Comparison of ENCODE assay signal across 9 cellular contexts in genomic region chr2:12931211-12931844, GRCh38.
DNase-seq lines count a peak whose midpoint lies in the region; ATAC-seq and TF ChIP-seq lines count a peak whose summit lies in the region.
"Had no signal": no experiment of that assay in that cellular context is flagged by ENCODE, and none has a peak within 500 bp of the region (broad histone marks: within the 10 kb centered on the region; RNA-seq: fewer than 3 reads in every experiment).

No MANE protein-coding gene starts in this region.

- 36 to 40% methylated on average over 2 to 4 of the region's 4 CpGs for WGBS in endodermal cell (ENCODE audit: insufficient coverage in 1 of 2, insufficient read length in 1 of 2), 2 experiments

- H3K27me3 Mint-ChIP-seq in endodermal cell (ENCODE audit: insufficient read depth) (peaks cover 20% of the 10 kb centered on the region), mesothelial cell of epicardium (ENCODE audit: low read depth) (peaks cover 1% of the 10 kb centered on the region)

- H3K27ac Mint-ChIP-seq in endodermal cell, result no peak overlapping the region
- no peak overlapping the region for H3K27ac Mint-ChIP-seq in mesothelial cell of epicardium
- H3K27ac Mint-ChIP-seq: CD8-positive, alpha-beta memory T cell had no signal

- CTCF ChIA-PET in OCI-LY7 (lab: Charles Lee; ENCODE audit: unreplicated experiment), result no interaction called here

- no peaks in the 10 kb centered on the region for H3K79me2 ChIP-seq in OCI-LY7 (ENCODE audit: insufficient read depth, low read depth, low read length)

- no peak overlapping the region for H3K4me2 ChIP-seq in OCI-LY7 (ENCODE audit: low read length)

- no peaks in the 10 kb centered on the region for H3K9me3 ChIP-seq in OCI-LY7 (ENCODE audit: low read length)
- H3K9me3 ChIP-seq in endodermal cell (ENCODE audit: control insufficient read depth, low read length), result no peaks in the 10 kb centered on the region

- no peak overlapping the region for H3K9ac ChIP-seq in endodermal cell (ENCODE audit: extremely low read depth, low read length, poor library complexity, severe bottlenecking)

- H3K27me3 ChIP-seq in endodermal cell (ENCODE audit: control insufficient read depth, insufficient read depth, low read length, poor library complexity, severe bottlenecking), result peaks cover 39% of the 10 kb centered on the region

- H3K9me2 ChIP-seq in OCI-LY7 (ENCODE audit: insufficient read depth, low read length), result no peaks in the 10 kb centered on the region

- no peak overlapping the region for H3K27ac ChIP-seq in OCI-LY7 (ENCODE audit: low read depth, low read length, poor library complexity, severe bottlenecking)
- no peak overlapping the region for H3K27ac ChIP-seq in endodermal cell (ENCODE audit: low read depth, low read length)

- no peaks in the 10 kb centered on the region for H4K20me1 ChIP-seq in OCI-LY7 (ENCODE audit: insufficient read depth, low read length)

- TF ChIP-seq CTCF in OCI-LY7 (conservative IDR thresholded peaks at IDR 0.05; ENCODE audit: low read length) (peak; percentile 88), endodermal cell (conservative IDR thresholded peaks at IDR 0.05) (peak; percentile 91), mesothelial cell of epicardium (IDR thresholded peaks at IDR 0.05; ENCODE audit: unreplicated experiment) (peak; percentile 44)

- H3K36me3 ChIP-seq in OCI-LY7 (ENCODE audit: insufficient read depth, low read length) (no peaks in the 10 kb centered on the region), endodermal cell (ENCODE audit: control insufficient read depth, insufficient read depth, low read length) (no peaks in the 10 kb centered on the region)

- BruUV-seq in OCI-LY7 (replicated peaks; lab: Mats Ljungman, UMichigan), result no TSS peak

- intact Hi-C loops in OCI-LY7 (cut with micrococcal nuclease; ENCODE audit: unreplicated experiment), result loop anchor here (1.0 to 2.0 kb wide), 3 partner anchors 215 to 1103 kb away; partner anchors contain the start of gene TRIB2

- H3K9me3 Mint-ChIP-seq in endodermal cell, result peaks cover 2% of the 10 kb centered on the region
- H3K9me3 Mint-ChIP-seq in mesothelial cell of epicardium, result no peaks in the 10 kb centered on the region
- H3K9me3 Mint-ChIP-seq: CD8-positive, alpha-beta memory T cell had no signal

- H3K4me3 Mint-ChIP-seq in endodermal cell (no peak overlapping the region), mesothelial cell of epicardium (no peak overlapping the region)
- H3K4me3 Mint-ChIP-seq: CD8-positive, alpha-beta memory T cell had no signal

- H3K4me1 ChIP-seq in OCI-LY7 (ENCODE audit: insufficient read depth, low read length, poor library complexity, severe bottlenecking) (peaks cover 22% of the 10 kb centered on the region), endodermal cell (ENCODE audit: control insufficient read depth, insufficient read depth, low read length) (peaks cover 3% of the 10 kb centered on the region)

- H3K36me3 Mint-ChIP-seq in endodermal cell (ENCODE audit: low read depth), result no peaks in the 10 kb centered on the region
- H3K36me3 Mint-ChIP-seq in mesothelial cell of epicardium, result no peaks in the 10 kb centered on the region
- H3K36me3 Mint-ChIP-seq: CD8-positive, alpha-beta memory T cell had no signal

- POLR2A ChIA-PET in OCI-LY7 (lab: Charles Lee), result interaction anchor here (0.6 kb wide), 1 partner anchor 89 kb away, joined by 3 read pairs; no protein-coding TSS in a partner anchor

- peak; percentile 65 for ATAC-seq in HG03095 (IDR thresholded peaks at IDR 0.05; ENCODE audit: unreplicated experiment)
- ATAC-seq in HG02840 (IDR thresholded peaks at IDR 0.05; ENCODE audit: low FRiP score, unreplicated experiment), result no peak

- H3K4me3 ChIP-seq in OCI-LY7 (ENCODE audit: low read depth, low read length, poor library complexity, severe bottlenecking), result no peak overlapping the region
- H3K4me3 ChIP-seq in endodermal cell (ENCODE audit: low read length), result no peak overlapping the region

- H3K4me1 Mint-ChIP-seq in endodermal cell (peaks cover 12% of the 10 kb centered on the region), mesothelial cell of epicardium (peaks cover 12% of the 10 kb centered on the region)

- DNase-seq in NCI-H1417 (lab: John Stamatoyannopoulos, UW) (peak in 2 of 3 experiments; percentile 48 to 64), NCI-H1417 treated with DMSO at 0.1 percent for 48 hours (lab: John Stamatoyannopoulos, UW) (no peak), OCI-LY7 (ENCODE audit: low spot score) (peak; percentile 23), endodermal cell (no peak), mesothelial cell of epicardium (ENCODE audit: low spot score in 2 of 2, unreplicated experiment in 2 of 2) (no peak), amniotic stem cell (lab: John Stamatoyannopoulos, UW) (no peak)

- no peak overlapping the region for H2AFZ ChIP-seq in OCI-LY7 (ENCODE audit: low read length)

Comparison
In these comparisons a context has a peak if more than half of its experiments do, and no peak if none do; other contexts are left out.
1. DNase-seq: peak in NCI-H1417 (2 of 3) and OCI-LY7 (single experiment); none in NCI-H1417 treated with DMSO at 0.1 percent for 48 hours (single experiment), endodermal cell (single experiment), mesothelial cell of epicardium (0 of 2) and amniotic stem cell (single experiment).
2. Peak in every context shown above with its lines, with median percentiles within 50 percentile points of each other: CTCF ChIP-seq.